Comparison of ENCODE assay signal across 19 cellular contexts in the genomic region with DNA sequence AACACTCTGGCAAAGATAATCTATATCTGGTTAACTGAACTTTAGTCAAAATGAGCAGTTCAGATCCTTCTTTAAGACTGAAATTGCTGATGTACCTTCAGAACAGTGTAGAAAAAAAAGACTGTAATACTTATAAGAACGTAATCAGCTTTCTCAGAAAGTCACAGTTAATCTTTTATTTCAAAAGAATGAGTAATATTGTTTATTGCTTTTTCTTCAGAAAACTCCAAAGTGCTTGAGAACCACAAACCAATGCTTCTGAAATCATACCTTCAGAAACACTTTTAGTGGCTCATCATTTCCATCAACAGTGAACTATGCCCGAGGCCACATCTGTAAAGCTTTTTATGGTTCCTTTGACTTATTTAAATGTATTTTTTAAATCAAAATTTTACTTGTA. TPM values are rescaled to one million over a fixed set of nuclear protein-coding genes. Genes with fewer than 3 reads are reported as not detected.
A peak's percentile ranks its signal among the peaks of the same experiment; 100 is the strongest.
DNase-seq lines count a peak whose midpoint lies in the region; ATAC-seq and TF ChIP-seq lines count a peak whose summit lies in the region.
"Had no signal": no experiment of that assay in that cellular context is flagged by ENCODE, and none has a peak within 500 bp of the region (broad histone marks: within the 10 kb centered on the region; RNA-seq: fewer than 3 reads in every experiment).

No MANE protein-coding gene starts in this region.

- no peaks in the 10 kb centered on the region for H3K4me1 Mint-ChIP-seq in activated T-cell treated with anti-CD3 and anti-CD28 coated beads, Interleukin-2, amount 50 U/mL, for 72 hours (ENCODE audit: low read depth)
- H3K4me1 Mint-ChIP-seq in T-helper 2 cell treated with Interferon-gamma antibody and Interleukin-4, amounts not matched to agents 5 μg/mL and 100 μg/mL, for 36 hours (ENCODE audit: low read depth) = peaks cover 8% of the 10 kb centered on the region

- no peaks in the 10 kb centered on the region for H3K36me3 ChIP-seq in RWPE2 (ENCODE audit: low read depth)
- H3K36me3 ChIP-seq: SJCRH30 had no signal

- H3K27ac ChIP-seq in RWPE2 (ENCODE audit: poor library complexity, severe bottlenecking) = peak overlapping the region; percentile 70
- H3K27ac ChIP-seq: RWPE1, SJCRH30 had no signal

- H3K4me3 ChIP-seq in RWPE2 (ENCODE audit: severe bottlenecking) (no peak overlapping the region), fibroblast of villous mesenchyme (ENCODE audit: low read depth, low read length) (no peak overlapping the region)
- H3K4me3 ChIP-seq: SJCRH30 had no signal

- H3K9me3 ChIP-seq in RWPE2 (ENCODE audit: severe bottlenecking) = peaks cover 7% of the 10 kb centered on the region
- H3K9me3 ChIP-seq: SJCRH30 had no signal

- peaks cover 8% of the 10 kb centered on the region for H3K27me3 Mint-ChIP-seq in activated T-cell treated with anti-CD3 and anti-CD28 coated beads, Interleukin-2, amount 50 U/mL, for 72 hours (ENCODE audit: low read depth)
- H3K27me3 Mint-ChIP-seq in T-helper 2 cell treated with Interferon-gamma antibody and Interleukin-4, amounts not matched to agents 5 μg/mL and 100 μg/mL, for 36 hours (ENCODE audit: low read depth) = no peaks in the 10 kb centered on the region

- no peak for DNase-seq in activated T-cell treated with anti-CD3 and anti-CD28 coated beads, Interleukin-2, amount 50 U/mL, for 72 hours
- DNase-seq in activated T-cell treated with anti-CD3 and anti-CD28 coated beads for 4 hours = no peak
- DNase-seq in RWPE2 (ENCODE audit: low spot score) = no peak
- peak; percentile 19 for DNase-seq in fibroblast of villous mesenchyme (ENCODE audit: low read depth)
- DNase-seq in C1 segment of cervical spinal cord (lab: John Stamatoyannopoulos, UW) = no peak
- no peak for DNase-seq in T-helper 2 cell treated with Interferon-gamma antibody and Interleukin-4, amounts not matched to agents 5 μg/mL and 100 μg/mL, for 36 hours (ENCODE audit: low spot score)
- DNase-seq: DMS 273 treated with DMSO at 0.1 percent for 48 hours, H9, IMR-90, NCI-H1048, NCI-H1436 treated with DMSO at 0.1 percent for 48 hours, NCI-H2029 treated with DMSO at 0.1 percent for 48 hours, NCI-H2171 treated with DMSO at 0.1 percent for 48 hours, NCI-H82, PC-3, SJCRH30 had no signal

- H3K4me3 Mint-ChIP-seq in activated T-cell treated with anti-CD3 and anti-CD28 coated beads, Interleukin-2, amount 50 U/mL, for 72 hours = peak overlapping the region in 1 of 2 donors; percentile 28
- no peak overlapping the region for H3K4me3 Mint-ChIP-seq in T-helper 2 cell treated with Interferon-gamma antibody and Interleukin-4, amounts not matched to agents 5 μg/mL and 100 μg/mL, for 36 hours
- H3K4me3 Mint-ChIP-seq: CD14-positive monocyte, H9 had no signal

- no peak overlapping the region for H3K27ac Mint-ChIP-seq in activated T-cell treated with anti-CD3 and anti-CD28 coated beads, Interleukin-2, amount 50 U/mL, for 72 hours
- H3K27ac Mint-ChIP-seq in T-helper 2 cell treated with Interferon-gamma antibody and Interleukin-4, amounts not matched to agents 5 μg/mL and 100 μg/mL, for 36 hours = no peak overlapping the region
- H3K27ac Mint-ChIP-seq: CD14-positive monocyte, H9 had no signal

- H3K9me3 Mint-ChIP-seq in activated T-cell treated with anti-CD3 and anti-CD28 coated beads, Interleukin-2, amount 50 U/mL, for 72 hours = peaks cover 6 to 8% of the 10 kb centered on the region in 2 donors
- peaks cover 16% of the 10 kb centered on the region for H3K9me3 Mint-ChIP-seq in T-helper 2 cell treated with Interferon-gamma antibody and Interleukin-4, amounts not matched to agents 5 μg/mL and 100 μg/mL, for 36 hours

- H3K36me3 Mint-ChIP-seq in activated T-cell treated with anti-CD3 and anti-CD28 coated beads, Interleukin-2, amount 50 U/mL, for 72 hours (ENCODE audit: insufficient read depth in 2 of 2) = peaks cover 8 to 10% of the 10 kb centered on the region in 2 donors
- peaks cover 6% of the 10 kb centered on the region for H3K36me3 Mint-ChIP-seq in T-helper 2 cell treated with Interferon-gamma antibody and Interleukin-4, amounts not matched to agents 5 μg/mL and 100 μg/mL, for 36 hours (ENCODE audit: low read depth)
- H3K36me3 Mint-ChIP-seq: CD14-positive monocyte had no signal

- peaks cover 18% of the 10 kb centered on the region for H3K4me1 ChIP-seq in RWPE2 (ENCODE audit: insufficient read depth, poor library complexity, severe bottlenecking)
- H3K4me1 ChIP-seq: SJCRH30 had no signal

- no peaks in the 10 kb centered on the region for H3K27me3 ChIP-seq in RWPE2 (ENCODE audit: insufficient read depth, poor library complexity, severe bottlenecking)
- H3K27me3 ChIP-seq: SJCRH30 had no signal

- TF ChIP-seq CTCF in RWPE2 (IDR thresholded peaks at IDR 0.05; ENCODE audit: poor library complexity, severe bottlenecking) = no peak
- TF ChIP-seq CTCF in fibroblast of villous mesenchyme (IDR thresholded peaks at IDR 0.05; ENCODE audit: insufficient read depth, low read depth, low read length) = no peak

- peak; percentile 80 to 85 for ATAC-seq in activated T-cell treated with anti-CD3 and anti-CD28 coated beads, Interleukin-2, amount 50 U/mL, for 72 hours (replicated peaks in 1 of 2)
- ATAC-seq in RWPE2 (ENCODE audit: low read depth) (no peak), HG03520 (IDR thresholded peaks at IDR 0.05; ENCODE audit: unreplicated experiment) (no peak)
- ATAC-seq: PC-3 had no signal

RNA-seq across cellular contexts. Expression of a gene that starts 33.3 kb away (rescaled TPM):
- total RNA-seq in activated T-cell treated with anti-CD3 and anti-CD28 coated beads, Interleukin-2, amount 50 U/mL, for 72 hours = 10 to 100 TPM; 58.5 to 68.5 TPM
- total RNA-seq in fibroblast of villous mesenchyme = 56.7 and 64.3 TPM in 2 replicates

RNA-seq across cellular contexts. Expression of a gene that starts 47.1 kb away (rescaled TPM):
- total RNA-seq in activated T-cell treated with anti-CD3 and anti-CD28 coated beads, Interleukin-2, amount 50 U/mL, for 72 hours = 100 to 1,000 TPM; 166 to 185 TPM
- total RNA-seq in fibroblast of villous mesenchyme = 165 and 182 TPM in 2 replicates

Comparison
In these comparisons a context has a peak if more than half of its experiments do, and no peak if none do; other contexts are left out.
1. ATAC-seq: peak in activated T-cell treated with anti-CD3 and anti-CD28 coated beads, Interleukin-2, amount 50 U/mL, for 72 hours (2 of 2); none in RWPE2 (single experiment) and HG03520 (single experiment).